18 cellular contexts compared by ENCODE assay signal in the genomic region with DNA sequence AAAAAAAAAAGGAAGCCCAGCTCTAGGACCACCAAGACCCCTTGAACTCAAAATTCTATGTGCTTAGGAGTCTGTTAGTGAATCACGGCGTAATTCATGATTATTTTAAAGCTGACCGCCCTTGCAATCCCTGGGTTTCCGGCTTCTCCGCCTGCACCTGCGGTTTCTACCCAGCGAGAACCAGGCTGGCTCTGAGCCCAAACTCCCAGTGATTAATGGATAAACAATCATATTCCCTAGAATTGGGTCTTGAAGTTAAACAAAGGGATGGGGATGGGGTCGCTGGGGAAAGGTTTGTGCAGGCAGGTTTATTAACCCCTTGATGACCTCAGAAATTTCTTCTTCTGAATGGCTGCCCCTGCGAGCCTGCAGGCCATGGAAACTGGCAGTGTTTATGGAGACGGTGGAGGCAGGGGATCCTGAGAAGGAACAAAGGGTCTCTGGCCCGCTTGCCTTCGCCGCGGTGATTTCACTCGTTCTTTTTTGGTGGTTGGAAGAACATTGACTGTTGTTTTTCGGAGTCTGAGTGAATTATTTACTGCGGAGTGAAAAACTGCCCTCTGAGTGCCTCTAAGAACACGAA.
DNase-seq lines count a peak whose midpoint lies in the region; ATAC-seq and TF ChIP-seq lines count a peak whose summit lies in the region.
"Had no signal": no experiment of that assay in that cellular context is flagged by ENCODE, and none has a peak within 500 bp of the region (broad histone marks: within the 10 kb centered on the region; RNA-seq: fewer than 3 reads in every experiment).

No MANE protein-coding gene starts in this region.

- H3K4me3 Mint-ChIP-seq in nephron progenitor cell: peak overlapping the region; percentile 32
- H3K4me3 Mint-ChIP-seq: natural killer cell, T-helper 17 cell had no signal

- H3K9me3 Mint-ChIP-seq in nephron progenitor cell: peaks cover 26% of the 10 kb centered on the region
- H3K9me3 Mint-ChIP-seq: natural killer cell had no signal

- peaks cover 5% of the 10 kb centered on the region for H3K27me3 Mint-ChIP-seq in nephron progenitor cell (ENCODE audit: low read depth, poor library complexity)

- H3K4me1 Mint-ChIP-seq in nephron progenitor cell: peaks cover 55% of the 10 kb centered on the region
- H3K4me1 Mint-ChIP-seq: natural killer cell, T-helper 17 cell had no signal

- no peak for ATAC-seq in HG02884 (IDR thresholded peaks at IDR 0.05; ENCODE audit: unreplicated experiment)
- ATAC-seq: activated CD4-positive, CD25-positive, alpha-beta regulatory T cell treated with anti-CD3 and anti-CD28 coated beads, Interleukin-2, amount 50 U/mL, for 24 hours; natural killer cell; right cardiac atrium; T-helper 17 cell had no signal

- peaks cover 4% of the 10 kb centered on the region for H3K36me3 Mint-ChIP-seq in nephron progenitor cell (ENCODE audit: low read depth)
- H3K36me3 Mint-ChIP-seq: natural killer cell had no signal

- peak overlapping the region; percentile 88 for H3K27ac Mint-ChIP-seq in nephron progenitor cell
- H3K27ac Mint-ChIP-seq: natural killer cell, T-helper 17 cell had no signal

- DNase-seq in DMS79 treated with DMSO at 0.1 percent for 48 hours (lab: John Stamatoyannopoulos, UW) (peak; percentile 78), NCI-H2081 (lab: John Stamatoyannopoulos, UW) (peak; percentile 84 to 93), SHP77 treated with DMSO at 0.1 percent for 48 hours (lab: John Stamatoyannopoulos, UW) (peak; percentile 33), nephron progenitor cell (no peak), DMS 273 treated with DMSO at 0.1 percent for 48 hours (lab: John Stamatoyannopoulos, UW) (no peak), T-helper 9 cell (no peak), NCI-H1436 (lab: John Stamatoyannopoulos, UW) (no peak)
- DNase-seq: activated naive CD4-positive, alpha-beta T cell treated with anti-CD3 and anti-CD28 coated beads, Interleukin-2, amount 50 U/mL, for 16 hours; brain microvascular endothelial cell; effector CD8-positive, alpha-beta T cell; lower lobe of right lung; natural killer cell; NCI-H1694; NK-92 treated with Interleukin-12 subunit alpha and Interleukin-12 subunit beta, amount 100 ng/mL, for 24 hours; right cardiac atrium; T-helper 17 cell had no signal

- TF ChIP-seq CTCF in nephron progenitor cell (IDR thresholded peaks at IDR 0.05): no peak

Comparison
In these comparisons a context has a peak if more than half of its experiments do, and no peak if none do; other contexts are left out.
1. DNase-seq: peak in DMS79 treated with DMSO at 0.1 percent for 48 hours (single experiment), NCI-H2081 (2 of 2) and SHP77 treated with DMSO at 0.1 percent for 48 hours (single experiment); none in nephron progenitor cell (single experiment), DMS 273 treated with DMSO at 0.1 percent for 48 hours (single experiment), T-helper 9 cell (single experiment) and NCI-H1436 (single experiment).